26 cellular contexts compared by ENCODE assay signal in the genomic region with DNA sequence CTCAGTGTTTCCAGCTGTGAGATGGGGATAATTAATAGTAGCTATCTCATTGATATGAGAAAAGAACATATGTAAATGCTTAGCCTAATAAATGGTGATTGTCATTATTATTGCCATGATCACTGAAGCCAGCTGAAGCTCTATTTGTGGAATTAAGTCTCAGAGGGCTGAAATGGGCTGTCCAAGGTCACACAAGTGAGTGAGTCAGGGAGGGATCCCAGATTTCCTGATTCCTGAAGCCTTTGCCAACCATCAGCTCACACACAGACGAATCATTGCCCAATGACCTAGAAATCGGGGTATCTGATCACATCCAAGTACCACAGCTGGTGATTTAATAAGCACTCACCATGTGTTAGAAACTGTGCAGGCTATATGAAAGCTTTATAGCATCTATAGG. TPM values are rescaled to one million over a fixed set of nuclear protein-coding genes. Genes with fewer than 3 reads are reported as not detected.
DNase-seq lines count a peak whose midpoint lies in the region; FAIRE-seq and TF ChIP-seq lines count a peak whose summit lies in the region.
"Had no signal": no experiment of that assay in that cellular context is flagged by ENCODE, and none has a peak within 500 bp of the region (broad histone marks: within the 10 kb centered on the region; RNA-seq: fewer than 3 reads in every experiment).

No MANE protein-coding gene starts in this region.

- no peak overlapping the region for H2AFZ ChIP-seq in keratinocyte (ENCODE audit: control insufficient read depth, low read length)

- TF ChIP-seq CTCF in bronchial epithelial cell (IDR thresholded peaks at IDR 0.05; ENCODE audit: insufficient read depth, low read length, severe bottlenecking) = no peak
- no peak for TF ChIP-seq CTCF in keratinocyte (optimal IDR thresholded peaks at IDR 0.05 in 1 of 3, IDR thresholded peaks at IDR 0.05 in 1 of 3, conservative IDR thresholded peaks at IDR 0.05 in 1 of 3; ENCODE audit: extremely low read depth in 1 of 3, insufficient read depth in 2 of 3, low read length in 3 of 3)

- no peaks in the 10 kb centered on the region for H3K36me3 ChIP-seq in bronchial epithelial cell (ENCODE audit: control insufficient read depth, insufficient read depth, low read length)
- H3K36me3 ChIP-seq in keratinocyte (ENCODE audit: control insufficient read depth in 2 of 2, extremely low read depth in 1 of 2, insufficient read depth in 2 of 2, low read length in 2 of 2) = no peaks in the 10 kb centered on the region
- H3K36me3 ChIP-seq: breast epithelium, left ventricle myocardium inferior, SJCRH30, uterus had no signal

- no peaks in the 10 kb centered on the region for H3K9me3 ChIP-seq in keratinocyte (ENCODE audit: control insufficient read depth, low read depth, low read length)
- H3K9me3 ChIP-seq: breast epithelium, left ventricle myocardium inferior, SJCRH30, uterus had no signal

- no peaks in the 10 kb centered on the region for H3K79me2 ChIP-seq in keratinocyte (ENCODE audit: control insufficient read depth, insufficient read depth, low read length)

- no peak overlapping the region for H3K9ac ChIP-seq in keratinocyte (ENCODE audit: control insufficient read depth, extremely low read depth, insufficient read depth, low read length)

- H4K20me1 ChIP-seq in keratinocyte (ENCODE audit: control insufficient read depth, extremely low read depth, insufficient read depth, low read length) = no peaks in the 10 kb centered on the region

- dilution Hi-C loops in keratinocyte (cut with MboI; ENCODE audit: extremely low pct_ligation_motif_present, low sequenced_read_pairs) = no loop called here

- H3K27ac ChIP-seq in keratinocyte (ENCODE audit: control insufficient read depth, insufficient read depth, low read length) = no peak overlapping the region
- H3K27ac ChIP-seq: breast epithelium, coronary artery, left ventricle myocardium inferior, SJCRH30, uterus had no signal

- H3K27me3 ChIP-seq in bronchial epithelial cell (ENCODE audit: control insufficient read depth, insufficient read depth, low read length) (no peaks in the 10 kb centered on the region), keratinocyte (ENCODE audit: control insufficient read depth, extremely low read depth, insufficient read depth, low read length) (no peaks in the 10 kb centered on the region)
- H3K27me3 ChIP-seq: breast epithelium, uterus had no signal

- H3K4me2 ChIP-seq in keratinocyte (ENCODE audit: control insufficient read depth, extremely low read depth, insufficient read depth, low read depth, low read length) = no peak overlapping the region

- FAIRE-seq in HTR-8/SVneo (lab: Jason Lieb, UNC) = peak; percentile 46
- no peak for FAIRE-seq in bronchial epithelial cell (lab: Jason Lieb, UNC)
- peak; percentile 71 for FAIRE-seq in keratinocyte (lab: Jason Lieb, UNC)
- FAIRE-seq: GM18507 had no signal

- no peak overlapping the region for H3K4me3 ChIP-seq in bronchial epithelial cell (ENCODE audit: low read depth, low read length)
- H3K4me3 ChIP-seq in keratinocyte (ENCODE audit: control insufficient read depth in 2 of 3, extremely low read depth in 1 of 3, insufficient read depth in 2 of 3, low read depth in 1 of 3, low read length in 3 of 3) = no peak overlapping the region
- H3K4me3 ChIP-seq: breast epithelium, coronary artery, left ventricle myocardium inferior, SJCRH30, uterus had no signal

- peaks cover 8% of the 10 kb centered on the region for H3K4me1 ChIP-seq in keratinocyte (ENCODE audit: control insufficient read depth, extremely low read depth, insufficient read depth, low read length)
- H3K4me1 ChIP-seq: SJCRH30, uterus had no signal

- no peaks in the 10 kb centered on the region for H3K9me1 ChIP-seq in keratinocyte (ENCODE audit: control insufficient read depth, extremely low read depth, insufficient read depth, low read length)

- peak; percentile 56 for DNase-seq in AG20443 (ENCODE audit: low spot score)
- no peak for DNase-seq in HTR-8/SVneo (ENCODE audit: insufficient read length, low spot score)
- DNase-seq in bronchial epithelial cell (ENCODE audit: low read depth) = peak; percentile 60
- no peak for DNase-seq in keratinocyte (ENCODE audit: low read depth, low spot score)
- DNase-seq in GM19240 (ENCODE audit: insufficient read length, low spot score) = no peak
- DNase-seq in stimulated activated CD4-positive, alpha-beta T cell treated with anti-CD3 and anti-CD28 coated beads, Interleukin-4, amount 100 ng/mL, for 24 hours = no peak
- DNase-seq in NAMALWA (ENCODE audit: low spot score) = no peak
- DNase-seq in H4 (ENCODE audit: low spot score) = no peak
- DNase-seq: activated CD4-positive, alpha-beta T cell treated with anti-CD3 and anti-CD28 coated beads for 36 hours; activated CD8-positive, alpha-beta memory T cell treated with anti-CD3 and anti-CD28 coated beads for 24 hours; activated T-cell treated with anti-CD3 and anti-CD28 coated beads, Interleukin-2, amount 50 U/mL, for 1 hour; GF-D8; left ventricle myocardium inferior; naive B cell; NCI-H1436 treated with DMSO at 0.1 percent for 48 hours; NCI-H510A treated with DMSO at 0.1 percent for 48 hours; occipital lobe; retina; SJCRH30; stimulated activated CD4-positive, alpha-beta T cell treated with anti-CD3 and anti-CD28 coated beads, Interleukin-4, amount 100 ng/mL, for 4 hours; stimulated activated naive CD4-positive, alpha-beta T cell; uterus had no signal

RNA-seq across cellular contexts. Expression of a gene that starts 21.6 kb away (rescaled TPM):
- total RNA-seq in bronchial epithelial cell = 0.26 and 1.2 TPM in 2 replicates
- 1.0 to 1.7 TPM (median 1.5 TPM) in 3 replicates for polyA plus RNA-seq in keratinocyte
- polyA plus RNA-seq in keratinocyte (2011; ENCODE audit: low read depth) = 0.26 TPM
- polyA plus RNA-seq in keratinocyte (2011; cell fraction: cytosol; rRNA removed) = 1.5 and 1.9 TPM in 2 replicates
- 2.3 and 2.5 TPM in 2 replicates for polyA plus RNA-seq in keratinocyte (2011; cell fraction: nucleus; rRNA removed)
- 1.9 and 2.0 TPM in 2 replicates for polyA plus RNA-seq in keratinocyte (2012; ENCODE audit: low replicate concordance)
- polyA minus RNA-seq in keratinocyte = 1.9 to 7.4 TPM (median 2.8 TPM) in 3 replicates
- polyA minus RNA-seq in keratinocyte (2011; cell fraction: cytosol; rRNA and poly(A)+ RNA removed) = 3.8 TPM
- 1.5 and 3.4 TPM in 2 replicates for polyA minus RNA-seq in keratinocyte (2011; cell fraction: nucleus; rRNA and poly(A)+ RNA removed)
- total RNA-seq in H4 (2014; rRNA removed; shearing (Covaris generic)) = 4.9 and 5.7 TPM in 2 replicates
- total RNA-seq: A673, SJCRH30 had no signal

RNA-seq across cellular contexts. Expression of a gene that starts 23.0 kb away (rescaled TPM):
- total RNA-seq in bronchial epithelial cell = 4.4 and 4.7 TPM in 2 replicates
- polyA plus RNA-seq in keratinocyte = 2.6 to 4.4 TPM (median 2.9 TPM) in 3 replicates
- 3.1 TPM for polyA plus RNA-seq in keratinocyte (2011; ENCODE audit: low read depth)
- polyA plus RNA-seq in keratinocyte (2011; cell fraction: cytosol; rRNA removed) = 0.75 and 1.4 TPM in 2 replicates
- 13.4 and 16.7 TPM in 2 replicates for polyA plus RNA-seq in keratinocyte (2011; cell fraction: nucleus; rRNA removed)
- polyA plus RNA-seq in keratinocyte (2012; ENCODE audit: low replicate concordance) = 1.6 and 5.2 TPM in 2 replicates
- polyA minus RNA-seq in keratinocyte = 2.7 to 7.4 TPM (median 4.1 TPM) in 3 replicates
- not detected for polyA minus RNA-seq in keratinocyte (2011; cell fraction: cytosol; rRNA and poly(A)+ RNA removed)
- polyA minus RNA-seq in keratinocyte (2011; cell fraction: nucleus; rRNA and poly(A)+ RNA removed) = 6.0 and 6.5 TPM in 2 replicates
- 0.94 and 1.8 TPM in 2 replicates for total RNA-seq in H4 (2014; rRNA removed; shearing (Covaris generic))

Comparison
In these comparisons a context has a peak if more than half of its experiments do, and no peak if none do; other contexts are left out.
1. DNase-seq: peak in AG20443 (single experiment) and bronchial epithelial cell (single experiment); none in HTR-8/SVneo (single experiment), keratinocyte (single experiment), GM19240 (single experiment), stimulated activated CD4-positive, alpha-beta T cell treated with anti-CD3 and anti-CD28 coated beads, Interleukin-4, amount 100 ng/mL, for 24 hours (single experiment), NAMALWA (single experiment) and H4 (single experiment).